In genomic region chr9:37740631-37741328, GRCh38 we compare ENCODE assay signal across 1 cellular context.
TF ChIP-seq lines count a peak whose summit lies in the region.

No MANE protein-coding gene starts in this region.

TF ChIP-seq in HepG2, 621 proteins besides CTCF, POLR2A, EP300 and RAD21:
- TF ChIP-seq TRIM22 (IDR thresholded peaks at IDR 0.05) (no peak), ELF3 (CRISPR knock-in tag; IDR thresholded peaks at IDR 0.05) (no peak), CENPX (CRISPR knock-in tag; IDR thresholded peaks at IDR 0.05) (no peak), ZNF24 (IDR thresholded peaks at IDR 0.05) (no peak)
